15 cellular contexts compared by ENCODE assay signal in genomic region chr6:14756370-14756769, GRCh38.
DNase-seq lines count a peak whose midpoint lies in the region; ATAC-seq and TF ChIP-seq lines count a peak whose summit lies in the region.
"Had no signal": no experiment of that assay in that cellular context is flagged by ENCODE, and none has a peak within 500 bp of the region (broad histone marks: within the 10 kb centered on the region; RNA-seq: fewer than 3 reads in every experiment).

No MANE protein-coding gene starts in this region.

- H3K27me3 Mint-ChIP-seq in activated naive CD4-positive, alpha-beta T cell treated with anti-CD3 and anti-CD28 coated beads, Interleukin-2, amount 10 ng/mL, durations not matched to agents 7 days and 5 days, result no peaks in the 10 kb centered on the region
- H3K27me3 Mint-ChIP-seq in activated naive CD4-positive, alpha-beta T cell treated with anti-CD3 and anti-CD28 coated beads for 36 hours (ENCODE audit: low read depth), result no peaks in the 10 kb centered on the region
- no peaks in the 10 kb centered on the region for H3K27me3 Mint-ChIP-seq in H9 (ENCODE audit: low read depth)
- no peaks in the 10 kb centered on the region for H3K27me3 Mint-ChIP-seq in T-helper 17 cell
- H3K27me3 Mint-ChIP-seq in endodermal cell (ENCODE audit: insufficient read depth), result no peaks in the 10 kb centered on the region

- H3K14ac ChIP-seq in H9 (ENCODE audit: insufficient read depth, low read length), result no peak overlapping the region

- H2BK15ac ChIP-seq in H9 (ENCODE audit: low read depth, low read length), result no peak overlapping the region

- no peak overlapping the region for H2BK12ac ChIP-seq in H9 (ENCODE audit: insufficient read length, low read depth, low read length)

- H3K9me3 ChIP-seq in H9 (ENCODE audit: control insufficient read depth, low read depth, low read length) (no peaks in the 10 kb centered on the region), T-helper 17 cell (ENCODE audit: control insufficient read depth, low read length, poor library complexity, severe bottlenecking) (no peaks in the 10 kb centered on the region), neutrophil (no peaks in the 10 kb centered on the region), endodermal cell (ENCODE audit: control insufficient read depth, low read length) (no peaks in the 10 kb centered on the region)

- no peak overlapping the region for H3K56ac ChIP-seq in H9 (ENCODE audit: insufficient read length, low read depth, low read length)

- H3K4me1 ChIP-seq in H9 (ENCODE audit: insufficient read depth, low read length) (no peaks in the 10 kb centered on the region; the same call in 1 of the 2 replicates), neutrophil (ENCODE audit: control insufficient read depth in 1 of 2, insufficient read depth in 1 of 2, low read depth in 1 of 2, low read length in 1 of 2) (peaks cover 37 to 44% of the 10 kb centered on the region in 2 experiments), endodermal cell (ENCODE audit: control insufficient read depth, insufficient read depth, low read length) (no peaks in the 10 kb centered on the region)

- peaks cover 2% of the 10 kb centered on the region for H3K9me3 Mint-ChIP-seq in activated naive CD4-positive, alpha-beta T cell treated with anti-CD3 and anti-CD28 coated beads, Interleukin-2, amount 10 ng/mL, durations not matched to agents 7 days and 5 days
- no peaks in the 10 kb centered on the region for H3K9me3 Mint-ChIP-seq in activated naive CD4-positive, alpha-beta T cell treated with anti-CD3 and anti-CD28 coated beads for 36 hours
- H3K9me3 Mint-ChIP-seq in H9, result peaks cover 0 to 2% of the 10 kb centered on the region in 2 experiments; a peak in 1 of 5 replicates
- H3K9me3 Mint-ChIP-seq in endodermal cell, result no peaks in the 10 kb centered on the region

- no peak overlapping the region for H3K4ac ChIP-seq in H9 (ENCODE audit: low read depth, low read length)

- no peak overlapping the region for H4K8ac ChIP-seq in H9 (replicated peaks; ENCODE audit: insufficient read length, low read depth, low read length)

- no peak for TF ChIP-seq CTCF in H9 (conservative IDR thresholded peaks at IDR 0.05)
- no peak for TF ChIP-seq CTCF in neutrophil (IDR thresholded peaks at IDR 0.05)
- TF ChIP-seq CTCF in endodermal cell (conservative IDR thresholded peaks at IDR 0.05), result no peak

- CTCF ChIA-PET in activated naive CD4-positive, alpha-beta T cell treated with anti-CD3 and anti-CD28 coated beads, Interleukin-2, amount 10 ng/mL, durations not matched to agents 7 days and 5 days (lab: Charles Lee), result interaction anchor here (0.6 kb wide), 1 partner anchor 120 kb away, joined by 3 read pairs; no protein-coding TSS in a partner anchor
- CTCF ChIA-PET in activated naive CD4-positive, alpha-beta T cell treated with anti-CD3 and anti-CD28 coated beads for 36 hours (lab: Charles Lee), result no interaction called here

- no peaks in the 10 kb centered on the region for H3K36me3 Mint-ChIP-seq in activated naive CD4-positive, alpha-beta T cell treated with anti-CD3 and anti-CD28 coated beads, Interleukin-2, amount 10 ng/mL, durations not matched to agents 7 days and 5 days
- H3K36me3 Mint-ChIP-seq in activated naive CD4-positive, alpha-beta T cell treated with anti-CD3 and anti-CD28 coated beads for 36 hours (ENCODE audit: low read depth), result no peaks in the 10 kb centered on the region
- peaks cover 0 to 3% (median 0%) of the 10 kb centered on the region in 3 experiments; a peak in 3 of 7 replicates for H3K36me3 Mint-ChIP-seq in H9 (ENCODE audit: insufficient read depth in 1 of 3, low read depth in 3 of 3)
- H3K36me3 Mint-ChIP-seq in T-helper 17 cell (ENCODE audit: low read depth), result no peaks in the 10 kb centered on the region
- H3K36me3 Mint-ChIP-seq in endodermal cell (ENCODE audit: low read depth), result no peaks in the 10 kb centered on the region

- H3K4me3 ChIP-seq in neutrophil (ENCODE audit: low read depth in 1 of 2, low read length in 1 of 2) (no peak overlapping the region), endodermal cell (ENCODE audit: low read length) (no peak overlapping the region)
- H3K4me3 ChIP-seq: BLaER1 treated with 17β-estradiol and CSF1 and Interleukin-3, amounts not matched to agents 10 nM and 100 nM had no signal

- H2AFZ ChIP-seq in H9 (ENCODE audit: low read length), result no peak overlapping the region

- no peak overlapping the region for H3K4me3 Mint-ChIP-seq in activated naive CD4-positive, alpha-beta T cell treated with anti-CD3 and anti-CD28 coated beads, Interleukin-2, amount 10 ng/mL, durations not matched to agents 7 days and 5 days
- H3K4me3 Mint-ChIP-seq in activated naive CD4-positive, alpha-beta T cell treated with anti-CD3 and anti-CD28 coated beads for 36 hours, result no peak overlapping the region
- H3K4me3 Mint-ChIP-seq in H9 (no peak overlapping the region), T-helper 17 cell (peak overlapping the region; percentile 61), endodermal cell (no peak overlapping the region)

- H2BK5ac ChIP-seq in H9 (ENCODE audit: insufficient read length, low read length), result no peak overlapping the region

- WGBS in H9 (ENCODE audit: extremely low coverage, insufficient read length, low lambda C conversion rate), result no CpG with 5 or more reads among the region's 3 CpGs
- WGBS in endodermal cell (ENCODE audit: insufficient coverage in 1 of 2, insufficient read length in 1 of 2), 2 experiments, result 94% methylated on average over 3 of the region's 3 CpGs

- DNase-seq in activated naive CD4-positive, alpha-beta T cell treated with anti-CD3 and anti-CD28 coated beads, Interleukin-2, amount 10 ng/mL, durations not matched to agents 7 days and 5 days, result no peak
- no peak for DNase-seq in activated naive CD4-positive, alpha-beta T cell treated with anti-CD3 and anti-CD28 coated beads for 36 hours
- no peak for DNase-seq in H9
- no peak for DNase-seq in T-helper 17 cell
- no peak for DNase-seq in endodermal cell
- DNase-seq: GOT3; KG1; NCI-H1105 treated with DMSO at 0.1 percent for 48 hours; NCI-H1694; NCI-H2081 treated with DMSO at 0.1 percent for 48 hours; NK-92 treated with Interleukin-12 subunit alpha and Interleukin-12 subunit beta, amount 100 ng/mL, for 24 hours; SHP77 had no signal

- H2AK5ac ChIP-seq in H9 (ENCODE audit: insufficient read length, low read length), result peak overlapping the region; percentile 59

- H2BK20ac ChIP-seq in H9 (ENCODE audit: low read depth, low read length, poor library complexity, severe bottlenecking), result no peak overlapping the region

- H3K27ac Mint-ChIP-seq in activated naive CD4-positive, alpha-beta T cell treated with anti-CD3 and anti-CD28 coated beads, Interleukin-2, amount 10 ng/mL, durations not matched to agents 7 days and 5 days, result peak overlapping the region; percentile 80
- H3K27ac Mint-ChIP-seq in activated naive CD4-positive, alpha-beta T cell treated with anti-CD3 and anti-CD28 coated beads for 36 hours, result no peak overlapping the region
- H3K27ac Mint-ChIP-seq in H9 (no peak overlapping the region), T-helper 17 cell (peak overlapping the region; percentile 98), endodermal cell (no peak overlapping the region)

- H3K27ac ChIP-seq in H9 (ENCODE audit: insufficient read length, low read depth, low read length) (no peak overlapping the region), neutrophil (peak overlapping the region; percentile 94), endodermal cell (ENCODE audit: low read depth, low read length) (no peak overlapping the region)
- H3K27ac ChIP-seq: BLaER1 treated with 17β-estradiol and CSF1 and Interleukin-3, amounts not matched to agents 10 nM and 100 nM had no signal

- H3K36me3 ChIP-seq in neutrophil (no peaks in the 10 kb centered on the region), endodermal cell (ENCODE audit: control insufficient read depth, insufficient read depth, low read length) (no peaks in the 10 kb centered on the region)
- H3K36me3 ChIP-seq: BLaER1 treated with 17β-estradiol and CSF1 and Interleukin-3, amounts not matched to agents 10 nM and 100 nM had no signal

- H2BK120ac ChIP-seq in H9 (ENCODE audit: low read depth, low read length, poor library complexity, severe bottlenecking), result no peak overlapping the region

- intact Hi-C loops in activated naive CD4-positive, alpha-beta T cell treated with anti-CD3 and anti-CD28 coated beads for 36 hours (cut with micrococcal nuclease), result no loop called here

- no peaks in the 10 kb centered on the region for H3K27me3 ChIP-seq in H9 (ENCODE audit: insufficient read depth, low read length)
- H3K27me3 ChIP-seq in neutrophil, result no peaks in the 10 kb centered on the region
- H3K27me3 ChIP-seq in endodermal cell (ENCODE audit: control insufficient read depth, insufficient read depth, low read length, poor library complexity, severe bottlenecking), result no peaks in the 10 kb centered on the region
- H3K27me3 ChIP-seq: BLaER1 treated with 17β-estradiol and CSF1 and Interleukin-3, amounts not matched to agents 10 nM and 100 nM had no signal

- H3K23me2 ChIP-seq in H9 (ENCODE audit: insufficient read length, low read depth, low read length, poor library complexity, severe bottlenecking), result no peaks in the 10 kb centered on the region

- ATAC-seq in T-helper 17 cell, result no peak
- ATAC-seq in HG03439 (IDR thresholded peaks at IDR 0.05; ENCODE audit: unreplicated experiment), result no peak

- H3K23ac ChIP-seq in H9 (ENCODE audit: insufficient read length, low read depth, low read length), result no peak overlapping the region

- no peak overlapping the region for H3K18ac ChIP-seq in H9 (ENCODE audit: insufficient read length, low read depth, low read length)

- no peaks in the 10 kb centered on the region for H3K4me1 Mint-ChIP-seq in activated naive CD4-positive, alpha-beta T cell treated with anti-CD3 and anti-CD28 coated beads, Interleukin-2, amount 10 ng/mL, durations not matched to agents 7 days and 5 days
- peaks cover 13% of the 10 kb centered on the region for H3K4me1 Mint-ChIP-seq in activated naive CD4-positive, alpha-beta T cell treated with anti-CD3 and anti-CD28 coated beads for 36 hours (ENCODE audit: low read depth)
- peaks cover 11 to 13% of the 10 kb centered on the region in 2 experiments for H3K4me1 Mint-ChIP-seq in H9
- H3K4me1 Mint-ChIP-seq in T-helper 17 cell, result peaks cover 18% of the 10 kb centered on the region
- H3K4me1 Mint-ChIP-seq in endodermal cell, result peaks cover 6% of the 10 kb centered on the region

- no peaks in the 10 kb centered on the region for H3K79me1 ChIP-seq in H9 (ENCODE audit: insufficient read depth, low read depth, low read length, poor library complexity, severe bottlenecking)

- no peak overlapping the region for H4K5ac ChIP-seq in H9 (ENCODE audit: insufficient read length, low read depth, low read length)

- H3K9ac ChIP-seq in H9 (ENCODE audit: extremely low read depth, insufficient read length, low read length), result no peak overlapping the region
- no peak overlapping the region for H3K9ac ChIP-seq in endodermal cell (ENCODE audit: extremely low read depth, low read length, poor library complexity, severe bottlenecking)
- H3K9ac ChIP-seq: BLaER1 treated with 17β-estradiol and CSF1 and Interleukin-3, amounts not matched to agents 10 nM and 100 nM had no signal

- H3K4me2 ChIP-seq in H9 (ENCODE audit: insufficient read depth, insufficient read length, low read length), result no peak overlapping the region

- H3T11ph ChIP-seq in H9 (ENCODE audit: low read length), result no peak overlapping the region

- no peaks in the 10 kb centered on the region for H3K79me2 ChIP-seq in H9 (ENCODE audit: insufficient read depth, low read length)

- no peak overlapping the region for H4K91ac ChIP-seq in H9 (ENCODE audit: insufficient read length, low read depth, low read length)

- H4K20me1 ChIP-seq in H9 (ENCODE audit: control insufficient read depth, insufficient read depth, insufficient read length), result no peaks in the 10 kb centered on the region
- H4K20me1 ChIP-seq: BLaER1 treated with 17β-estradiol and CSF1 and Interleukin-3, amounts not matched to agents 10 nM and 100 nM had no signal

Comparison
In these comparisons a context has a peak if more than half of its experiments do, and no peak if none do; other contexts are left out.
1. H3K27ac Mint-ChIP-seq: peak in activated naive CD4-positive, alpha-beta T cell treated with anti-CD3 and anti-CD28 coated beads, Interleukin-2, amount 10 ng/mL, durations not matched to agents 7 days and 5 days (single experiment) and T-helper 17 cell (single experiment); none in activated naive CD4-positive, alpha-beta T cell treated with anti-CD3 and anti-CD28 coated beads for 36 hours (single experiment), H9 (0 of 3) and endodermal cell (single experiment).